Comparison of ENCODE assay signal across 19 cellular contexts in genomic region chr10:126841341-126841902, GRCh38.
"Had no signal": no experiment of that assay in that cellular context is flagged by ENCODE, and none has a peak within 500 bp of the region (broad histone marks: within the 10 kb centered on the region; RNA-seq: fewer than 3 reads in every experiment).

No MANE protein-coding gene starts in this region.

- H3K36me3 ChIP-seq: esophagus squamous epithelium, sigmoid colon, stomach, thoracic aorta had no signal

- FAIRE-seq: kidney, urothelium cell line had no signal

- H3K4me3 ChIP-seq: esophagus squamous epithelium, lung, sigmoid colon, skin epidermis, stomach, thoracic aorta had no signal

- H3K4me1 ChIP-seq: sigmoid colon had no signal

- H3K27ac ChIP-seq: esophagus squamous epithelium, sigmoid colon, skin epidermis, stomach, thoracic aorta had no signal

- H3K27me3 ChIP-seq: esophagus squamous epithelium, sigmoid colon, stomach had no signal

- H3K9me3 ChIP-seq: esophagus squamous epithelium, sigmoid colon, stomach, thoracic aorta had no signal

- DNase-seq: effector memory CD8-positive, alpha-beta T cell; esophagus squamous epithelium; foreskin fibroblast; kidney; left cardiac atrium; left ventricle myocardium superior; mesenchymal stem cell; midbrain; naive thymus-derived CD8-positive, alpha-beta T cell; sigmoid colon; stimulated activated CD4-positive, alpha-beta T cell treated with anti-CD3 and anti-CD28 coated beads, Interleukin-12 subunit alpha, Interleukin-12 subunit beta, amount 100 ng/mL, for 4 hours; stimulated activated naive CD4-positive, alpha-beta T cell; stomach; substantia nigra; trophoblast cell had no signal

- ATAC-seq: effector memory CD8-positive, alpha-beta T cell; left cardiac atrium; left ventricle myocardium superior; naive thymus-derived CD8-positive, alpha-beta T cell had no signal
